ENCODE assay signal across 14 cellular contexts in the genomic region with DNA sequence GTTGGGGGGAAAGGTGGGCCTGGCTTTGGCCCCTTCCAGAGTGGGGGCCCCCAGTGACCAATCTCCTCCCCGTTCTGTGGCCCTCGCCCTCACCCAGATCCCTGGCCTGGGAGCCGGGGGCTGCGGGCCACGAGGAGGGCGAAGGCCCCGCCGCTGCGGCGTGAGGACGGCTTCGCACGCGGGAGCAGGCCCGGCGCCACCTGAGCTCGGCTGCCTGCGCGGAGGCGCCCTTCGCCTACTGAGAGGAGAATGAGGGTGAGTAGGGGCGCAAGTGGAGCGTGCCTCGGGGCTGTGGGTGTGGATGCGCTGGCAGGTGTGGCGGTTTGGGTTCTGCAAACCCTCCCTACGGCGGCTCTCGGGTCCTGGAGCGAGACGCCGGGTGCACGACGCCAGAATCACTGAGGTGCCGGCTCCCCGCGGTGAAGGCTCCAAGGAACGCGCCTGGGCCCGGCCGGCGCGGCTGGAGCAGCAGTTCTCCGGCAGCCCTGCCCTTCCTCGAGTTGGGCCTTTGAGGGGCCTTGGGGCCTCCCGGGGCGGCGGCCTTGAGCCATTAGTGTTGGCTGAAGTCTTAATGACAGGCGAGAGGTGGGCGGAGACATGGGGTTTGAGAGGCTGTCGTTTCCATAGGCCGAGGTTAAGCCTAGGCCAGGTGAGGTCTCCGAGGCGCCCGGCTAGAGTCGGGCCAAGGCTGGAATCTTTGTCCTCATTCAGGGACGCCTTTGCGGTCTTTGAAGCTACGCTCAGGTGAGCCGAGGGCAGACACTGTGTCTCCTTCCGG.
DNase-seq lines count a peak whose midpoint lies in the region; ATAC-seq and TF ChIP-seq lines count a peak whose summit lies in the region.
"Had no signal": no experiment of that assay in that cellular context is flagged by ENCODE, and none has a peak within 500 bp of the region (broad histone marks: within the 10 kb centered on the region; RNA-seq: fewer than 3 reads in every experiment).

No MANE protein-coding gene starts in this region.

- POLR2A ChIA-PET in OCI-LY7 (lab: Charles Lee) (no interaction called here), GM10248 (lab: Yijun Ruan, JAX) (no interaction called here)

- no peaks in the 10 kb centered on the region for H3K9me2 ChIP-seq in OCI-LY7 (ENCODE audit: insufficient read depth, low read length)

- H3K9ac ChIP-seq in neuronal stem cell (ENCODE audit: low read depth, low read length, poor library complexity): peak overlapping the region; percentile 61

- no CpG with 5 or more reads among the region's 61 CpGs for WGBS in neuronal stem cell (ENCODE audit: extremely low coverage in 2 of 2, insufficient read length in 2 of 2, insufficient replicate concordance in 1 of 2), 2 donors

- no peaks in the 10 kb centered on the region for H4K20me1 ChIP-seq in OCI-LY7 (ENCODE audit: insufficient read depth, low read length)

- H3K18ac ChIP-seq in neuronal stem cell (ENCODE audit: low read length): peak overlapping the region; percentile 36

- peak; percentile 45 for DNase-seq in Right ventricle myocardium inferior (ENCODE audit: missing footprints)
- DNase-seq in left ventricle myocardium inferior: no peak
- DNase-seq in OCI-LY7 (ENCODE audit: low spot score): peak; percentile 16
- DNase-seq in neuronal stem cell (ENCODE audit: low spot score): no peak
- DNase-seq in GM10248 (ENCODE audit: extremely low spot score): no peak
- DNase-seq in NCI-H128 (lab: John Stamatoyannopoulos, UW; ENCODE audit: unreplicated experiment): no peak
- DNase-seq: 8988T; AML-193; CD4-positive, alpha-beta memory T cell; DMS79; GOT3 had no signal

- peak overlapping the region; percentile 28 for H2AK5ac ChIP-seq in neuronal stem cell (ENCODE audit: low read depth, low read length)

- no peak overlapping the region for H3K14ac ChIP-seq in neuronal stem cell (ENCODE audit: low read length)

- no peak overlapping the region for H2BK12ac ChIP-seq in neuronal stem cell (ENCODE audit: low read length)

- H2BK15ac ChIP-seq in neuronal stem cell (ENCODE audit: low read length): peak overlapping the region; percentile 30

- H3K4me1 ChIP-seq in left ventricle myocardium inferior (no peaks in the 10 kb centered on the region), OCI-LY7 (ENCODE audit: insufficient read depth, low read length, poor library complexity, severe bottlenecking) (peaks cover 15% of the 10 kb centered on the region), neuronal stem cell (ENCODE audit: control insufficient read depth in 2 of 2, insufficient read depth in 1 of 2, low read depth in 1 of 2, low read length in 2 of 2) (peaks cover 0 to 9% of the 10 kb centered on the region in 2 donors)
- H3K4me1 ChIP-seq: HAP-1 had no signal

- no peak overlapping the region for H3K4me3 ChIP-seq in left ventricle myocardium inferior
- no peak overlapping the region for H3K4me3 ChIP-seq in OCI-LY7 (ENCODE audit: low read depth, low read length, poor library complexity, severe bottlenecking)
- H3K4me3 ChIP-seq in neuronal stem cell (ENCODE audit: low read length in 2 of 2): no peak overlapping the region
- H3K4me3 ChIP-seq: HAP-1 had no signal

- H3K23ac ChIP-seq in neuronal stem cell (ENCODE audit: low read depth, low read length, poor library complexity): no peak overlapping the region

- no peak overlapping the region for H4K8ac ChIP-seq in neuronal stem cell (ENCODE audit: low read depth, low read length)

- H3K27ac ChIP-seq in left ventricle myocardium inferior (replicated peaks) (no peak overlapping the region), OCI-LY7 (ENCODE audit: low read depth, low read length, poor library complexity, severe bottlenecking) (no peak overlapping the region), neuronal stem cell (replicated peaks; ENCODE audit: low read length) (no peak overlapping the region)
- H3K27ac ChIP-seq: C4-2B had no signal

- H3K4ac ChIP-seq in neuronal stem cell (ENCODE audit: low read length): no peak overlapping the region

- no peaks in the 10 kb centered on the region for H3K36me3 ChIP-seq in left ventricle myocardium inferior
- no peaks in the 10 kb centered on the region; the same call in 1 of the 2 replicates for H3K36me3 ChIP-seq in OCI-LY7 (ENCODE audit: insufficient read depth, low read length)
- H3K36me3 ChIP-seq in neuronal stem cell (replicated peaks in 1 of 2; ENCODE audit: control insufficient read depth in 2 of 2, insufficient read depth in 2 of 2, low read length in 2 of 2): peaks cover 0 to 2% of the 10 kb centered on the region in 2 donors
- H3K36me3 ChIP-seq: HAP-1 had no signal

- H2BK120ac ChIP-seq in neuronal stem cell (ENCODE audit: low read depth, low read length): peak overlapping the region; percentile 57

- no peak for TF ChIP-seq CTCF in left ventricle myocardium inferior (IDR thresholded peaks at IDR 0.05; ENCODE audit: borderline replicate concordance)
- TF ChIP-seq CTCF in OCI-LY7 (conservative IDR thresholded peaks at IDR 0.05; ENCODE audit: low read length): no peak
- no peak for TF ChIP-seq CTCF in GM10248 (IDR thresholded peaks at IDR 0.05; ENCODE audit: control extremely low read depth, extremely low read depth, low read depth, missing control alignments)

- no peaks in the 10 kb centered on the region for H3K79me2 ChIP-seq in OCI-LY7 (ENCODE audit: insufficient read depth, low read depth, low read length)

- H2AFZ ChIP-seq in OCI-LY7 (ENCODE audit: low read length) (no peak overlapping the region), neuronal stem cell (ENCODE audit: low read length) (no peak overlapping the region)

- ATAC-seq in Right ventricle myocardium inferior (no peak), GM18867 (IDR thresholded peaks at IDR 0.05; ENCODE audit: unreplicated experiment) (no peak)

- intact Hi-C loops in Right ventricle myocardium inferior (cut with DNase I) (no loop called here), left ventricle myocardium inferior (cut with micrococcal nuclease) (no loop called here), OCI-LY7 (cut with micrococcal nuclease; ENCODE audit: unreplicated experiment) (no loop called here)

- H3K4me2 ChIP-seq in OCI-LY7 (ENCODE audit: low read length): peak overlapping the region; percentile 27; the same call in 1 of the 2 replicates
- H3K4me2 ChIP-seq in neuronal stem cell (ENCODE audit: insufficient read depth, low read length, poor library complexity, severe bottlenecking): no peak overlapping the region

- no peak overlapping the region for H4K91ac ChIP-seq in neuronal stem cell (ENCODE audit: low read depth, low read length, poor library complexity)

- H3K9me3 ChIP-seq in left ventricle myocardium inferior (replicated peaks): no peaks in the 10 kb centered on the region
- no peaks in the 10 kb centered on the region for H3K9me3 ChIP-seq in OCI-LY7 (ENCODE audit: low read length)
- peaks cover 0 to 4% of the 10 kb centered on the region in 2 donors for H3K9me3 ChIP-seq in neuronal stem cell (replicated peaks in 1 of 2; ENCODE audit: control insufficient read depth in 2 of 2, insufficient read depth in 1 of 2, low read depth in 1 of 2, low read length in 2 of 2)
- H3K9me3 ChIP-seq: HAP-1 had no signal

- H2BK5ac ChIP-seq in neuronal stem cell (ENCODE audit: low read length): no peak overlapping the region

- H3K27me3 ChIP-seq in left ventricle myocardium inferior (ENCODE audit: low read depth) (peaks cover 25% of the 10 kb centered on the region), neuronal stem cell (ENCODE audit: control insufficient read depth in 3 of 3, insufficient read depth in 3 of 3, low read depth in 1 of 3, low read length in 3 of 3) (no peaks in the 10 kb centered on the region)

- CTCF ChIA-PET in OCI-LY7 (lab: Charles Lee; ENCODE audit: unreplicated experiment) (no interaction called here), GM10248 (lab: Yijun Ruan, JAX) (interaction anchor here (1.2 kb wide), 1 partner anchor 7 kb away, joined by 3 read pairs; no protein-coding TSS in a partner anchor)

- H3K79me1 ChIP-seq in neuronal stem cell (ENCODE audit: low read depth, low read length): no peaks in the 10 kb centered on the region

- no TSS peak for BruUV-seq in OCI-LY7 (replicated peaks; lab: Mats Ljungman, UMichigan)

Comparison
In these comparisons a context has a peak if more than half of its experiments do, and no peak if none do; other contexts are left out.
1. DNase-seq: peak in Right ventricle myocardium inferior (single experiment) and OCI-LY7 (single experiment); none in left ventricle myocardium inferior (single experiment), neuronal stem cell (single experiment), GM10248 (single experiment) and NCI-H128 (single experiment).